ENCODE assay signal across 1 cellular context in the genomic region with DNA sequence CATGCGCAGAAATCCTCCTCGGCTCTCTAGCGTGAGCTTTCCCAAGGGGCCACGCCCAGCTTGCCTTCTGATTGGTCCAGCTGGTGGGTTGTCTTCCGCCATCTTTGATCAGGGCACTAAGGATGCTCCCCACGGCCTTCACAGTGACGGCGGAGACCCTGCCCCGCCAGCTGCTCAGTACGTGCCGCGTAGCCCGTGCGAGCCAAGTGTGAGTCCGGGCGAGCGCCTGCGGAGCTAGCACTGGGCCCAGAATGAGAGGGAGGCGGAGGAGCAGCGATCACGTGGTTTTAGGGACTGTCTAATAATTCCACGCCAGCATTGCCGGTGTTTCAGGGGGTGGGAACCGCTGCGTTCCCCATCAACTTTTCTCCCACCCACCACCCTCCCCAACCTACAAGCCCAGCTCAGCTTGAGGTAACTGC.
TF ChIP-seq lines count a peak whose summit lies in the region.

No MANE protein-coding gene starts in this region.

TF ChIP-seq in neural cell, 6 proteins besides CTCF, POLR2A, EP300 and RAD21 (continued from another document):
- TF ChIP-seq, protein P1, sequence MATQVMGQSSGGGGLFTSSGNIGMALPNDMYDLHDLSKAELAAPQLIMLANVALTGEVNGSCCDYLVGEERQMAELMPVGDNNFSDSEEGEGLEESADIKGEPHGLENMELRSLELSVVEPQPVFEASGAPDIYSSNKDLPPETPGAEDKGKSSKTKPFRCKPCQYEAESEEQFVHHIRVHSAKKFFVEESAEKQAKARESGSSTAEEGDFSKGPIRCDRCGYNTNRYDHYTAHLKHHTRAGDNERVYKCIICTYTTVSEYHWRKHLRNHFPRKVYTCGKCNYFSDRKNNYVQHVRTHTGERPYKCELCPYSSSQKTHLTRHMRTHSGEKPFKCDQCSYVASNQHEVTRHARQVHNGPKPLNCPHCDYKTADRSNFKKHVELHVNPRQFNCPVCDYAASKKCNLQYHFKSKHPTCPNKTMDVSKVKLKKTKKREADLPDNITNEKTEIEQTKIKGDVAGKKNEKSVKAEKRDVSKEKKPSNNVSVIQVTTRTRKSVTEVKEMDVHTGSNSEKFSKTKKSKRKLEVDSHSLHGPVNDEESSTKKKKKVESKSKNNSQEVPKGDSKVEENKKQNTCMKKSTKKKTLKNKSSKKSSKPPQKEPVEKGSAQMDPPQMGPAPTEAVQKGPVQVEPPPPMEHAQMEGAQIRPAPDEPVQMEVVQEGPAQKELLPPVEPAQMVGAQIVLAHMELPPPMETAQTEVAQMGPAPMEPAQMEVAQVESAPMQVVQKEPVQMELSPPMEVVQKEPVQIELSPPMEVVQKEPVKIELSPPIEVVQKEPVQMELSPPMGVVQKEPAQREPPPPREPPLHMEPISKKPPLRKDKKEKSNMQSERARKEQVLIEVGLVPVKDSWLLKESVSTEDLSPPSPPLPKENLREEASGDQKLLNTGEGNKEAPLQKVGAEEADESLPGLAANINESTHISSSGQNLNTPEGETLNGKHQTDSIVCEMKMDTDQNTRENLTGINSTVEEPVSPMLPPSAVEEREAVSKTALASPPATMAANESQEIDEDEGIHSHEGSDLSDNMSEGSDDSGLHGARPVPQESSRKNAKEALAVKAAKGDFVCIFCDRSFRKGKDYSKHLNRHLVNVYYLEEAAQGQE (IDR thresholded peaks at IDR 0.05; ENCODE audit: borderline replicate concordance) = peak; percentile 8
- TF ChIP-seq TAF1 (IDR thresholded peaks at IDR 0.05; ENCODE audit: low read depth) (no peak), SMC3 (conservative IDR thresholded peaks at IDR 0.05; ENCODE audit: poor library complexity) (peak; percentile 46), POLR2AphosphoS5 (IDR thresholded peaks at IDR 0.05) (peak; percentile 34)
